23 cellular contexts compared by ENCODE assay signal in the genomic region with DNA sequence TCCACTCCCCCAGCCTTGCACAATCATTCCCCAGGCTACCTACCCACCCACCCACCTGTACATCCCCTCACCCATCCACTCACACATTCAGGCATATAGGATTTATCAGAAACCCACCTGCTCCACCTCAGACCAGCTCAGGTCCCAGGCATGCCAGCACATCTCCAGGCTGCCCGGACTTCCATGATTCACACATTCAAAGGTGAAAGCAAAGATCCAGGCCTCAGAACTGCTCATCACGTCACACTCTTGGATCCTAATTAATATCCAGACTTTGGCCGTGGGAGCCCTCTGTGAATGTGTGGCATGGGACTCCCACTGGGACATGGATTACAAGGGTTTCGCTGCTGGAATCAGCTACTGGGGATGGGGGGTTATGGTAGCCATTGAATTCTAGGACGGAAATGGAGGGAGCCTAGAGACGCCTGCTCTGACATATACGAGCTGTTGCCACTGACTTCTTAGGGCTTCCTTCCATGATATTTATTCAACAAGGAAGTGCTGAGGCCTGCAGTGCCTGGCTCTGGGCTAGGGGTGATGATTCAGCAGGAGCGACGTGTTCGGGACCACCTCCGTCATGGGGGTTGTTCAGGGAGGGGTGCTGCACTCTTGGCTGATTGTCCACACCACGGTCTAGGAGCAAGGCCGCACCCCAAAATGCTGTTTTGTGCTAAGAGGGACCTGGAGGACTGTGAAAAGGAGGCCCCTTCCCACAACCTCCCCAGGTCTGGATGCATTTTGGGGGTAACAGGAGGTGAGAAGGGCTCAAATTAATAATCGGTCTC. TPM values are rescaled to one million over a fixed set of nuclear protein-coding genes. Genes with fewer than 3 reads are reported as not detected.
"Had no signal": no experiment of that assay in that cellular context is flagged by ENCODE, and none has a peak within 500 bp of the region (broad histone marks: within the 10 kb centered on the region; RNA-seq: fewer than 3 reads in every experiment).

No MANE protein-coding gene starts in this region.

- ATAC-seq: activated CD8-positive, alpha-beta T cell treated with anti-CD3 and anti-CD28 coated beads for 36 hours; activated naive CD8-positive, alpha-beta T cell treated with anti-CD3 and anti-CD28 coated beads, Interleukin-2, amount 50 U/mL, for 24 hours; activated T-cell treated with anti-CD3 and anti-CD28 coated beads, Interleukin-2, amount 50 U/mL, for 4 hours; activated T-helper 17 cell treated with anti-CD3 and anti-CD28 coated beads, Interleukin-2, amount 50 U/mL, for 72 hours; left ventricle myocardium superior; stimulated activated effector memory CD8-positive, alpha-beta T cell treated with anti-CD3 and anti-CD28 coated beads, Interleukin-12 subunit alpha, Interleukin-12 subunit beta, amount 100 ng/mL, for 72 hours; stimulated activated naive CD8-positive, alpha-beta T cell treated with anti-CD3 and anti-CD28 coated beads, Interleukin-15, amount 100 ng/mL, for 72 hours had no signal

- H3K36me3 ChIP-seq: breast epithelium, right lobe of liver, tibial nerve had no signal

- H3K27ac ChIP-seq: right lobe of liver had no signal

- DNase-seq: activated B cell treated with CpG ODN at 0.5 μM for 24 hours; activated CD4-positive, alpha-beta T cell treated with anti-CD3 and anti-CD28 coated beads, Interleukin-2, amount 50 U/mL, for 1 hour; activated CD8-positive, alpha-beta T cell treated with anti-CD3 and anti-CD28 coated beads for 36 hours; activated naive CD8-positive, alpha-beta T cell treated with anti-CD3 and anti-CD28 coated beads, Interleukin-2, amount 50 U/mL, for 24 hours; activated T-cell treated with anti-CD3 and anti-CD28 coated beads, Interleukin-2, amount 50 U/mL, for 4 hours; effector memory CD4-positive, alpha-beta T cell; left ventricle myocardium superior; mammary epithelial cell; stimulated activated CD4-positive, alpha-beta T cell treated with anti-CD3 and anti-CD28 coated beads, Interleukin-12 subunit alpha, Interleukin-12 subunit beta, amount 100 ng/mL, for 4 hours; stimulated activated CD4-positive, alpha-beta T cell treated with anti-CD3 and anti-CD28 coated beads, Interleukin-4, amount 100 ng/mL, for 1 hour; stimulated activated naive CD8-positive, alpha-beta T cell treated with anti-CD3 and anti-CD28 coated beads, Interleukin-15, amount 100 ng/mL, for 72 hours; T-helper 1 cell had no signal

- H3K9me3 Mint-ChIP-seq: activated B cell treated with CpG ODN at 0.5 μM for 24 hours; activated CD8-positive, alpha-beta T cell treated with anti-CD3 and anti-CD28 coated beads for 36 hours; activated naive CD4-positive, alpha-beta T cell treated with anti-CD3 and anti-CD28 coated beads, Interleukin-2, amount 50 U/mL, for 24 hours; activated naive CD8-positive, alpha-beta T cell treated with anti-CD3 and anti-CD28 coated beads, Interleukin-2, amount 50 U/mL, for 24 hours; activated T-cell treated with anti-CD3 and anti-CD28 coated beads, Interleukin-2, amount 50 U/mL, for 4 hours; activated T-helper 17 cell treated with anti-CD3 and anti-CD28 coated beads, Interleukin-2, amount 50 U/mL, for 72 hours; neural crest cell; stimulated activated effector memory CD8-positive, alpha-beta T cell treated with anti-CD3 and anti-CD28 coated beads, Interleukin-12 subunit alpha, Interleukin-12 subunit beta, amount 100 ng/mL, for 72 hours; stimulated activated naive CD8-positive, alpha-beta T cell treated with anti-CD3 and anti-CD28 coated beads, Interleukin-15, amount 100 ng/mL, for 72 hours; T-helper 2 cell treated with Interferon-gamma antibody and Interleukin-4, amounts not matched to agents 5 μg/mL and 100 μg/mL, for 36 hours had no signal

- H3K27me3 ChIP-seq: right lobe of liver had no signal

- H3K27ac Mint-ChIP-seq: activated B cell treated with CpG ODN at 0.5 μM for 24 hours; activated CD8-positive, alpha-beta T cell treated with anti-CD3 and anti-CD28 coated beads for 36 hours; activated naive CD4-positive, alpha-beta T cell treated with anti-CD3 and anti-CD28 coated beads, Interleukin-2, amount 50 U/mL, for 24 hours; activated naive CD8-positive, alpha-beta T cell treated with anti-CD3 and anti-CD28 coated beads, Interleukin-2, amount 50 U/mL, for 24 hours; activated T-helper 17 cell treated with anti-CD3 and anti-CD28 coated beads, Interleukin-2, amount 50 U/mL, for 72 hours; stimulated activated effector memory CD8-positive, alpha-beta T cell treated with anti-CD3 and anti-CD28 coated beads, Interleukin-12 subunit alpha, Interleukin-12 subunit beta, amount 100 ng/mL, for 72 hours; T-helper 2 cell treated with Interferon-gamma antibody and Interleukin-4, amounts not matched to agents 5 μg/mL and 100 μg/mL, for 36 hours had no signal

- H3K4me1 Mint-ChIP-seq: activated B cell treated with CpG ODN at 0.5 μM for 24 hours; activated naive CD4-positive, alpha-beta T cell treated with anti-CD3 and anti-CD28 coated beads, Interleukin-2, amount 50 U/mL, for 24 hours; activated naive CD8-positive, alpha-beta T cell treated with anti-CD3 and anti-CD28 coated beads, Interleukin-2, amount 50 U/mL, for 24 hours; activated T-helper 17 cell treated with anti-CD3 and anti-CD28 coated beads, Interleukin-2, amount 50 U/mL, for 72 hours; stimulated activated naive CD8-positive, alpha-beta T cell treated with anti-CD3 and anti-CD28 coated beads, Interleukin-15, amount 100 ng/mL, for 72 hours had no signal

- H3K36me3 Mint-ChIP-seq: activated naive CD4-positive, alpha-beta T cell treated with anti-CD3 and anti-CD28 coated beads, Interleukin-2, amount 50 U/mL, for 24 hours; stimulated activated effector memory CD8-positive, alpha-beta T cell treated with anti-CD3 and anti-CD28 coated beads, Interleukin-12 subunit alpha, Interleukin-12 subunit beta, amount 100 ng/mL, for 72 hours had no signal

- H3K4me3 ChIP-seq: breast epithelium, coronary artery, dorsolateral prefrontal cortex, right lobe of liver, tibial nerve had no signal

- H3K4me3 Mint-ChIP-seq: activated B cell treated with CpG ODN at 0.5 μM for 24 hours; activated CD8-positive, alpha-beta T cell treated with anti-CD3 and anti-CD28 coated beads for 36 hours; activated naive CD4-positive, alpha-beta T cell treated with anti-CD3 and anti-CD28 coated beads, Interleukin-2, amount 50 U/mL, for 24 hours; activated naive CD8-positive, alpha-beta T cell treated with anti-CD3 and anti-CD28 coated beads, Interleukin-2, amount 50 U/mL, for 24 hours; activated T-cell treated with anti-CD3 and anti-CD28 coated beads, Interleukin-2, amount 50 U/mL, for 4 hours; activated T-helper 17 cell treated with anti-CD3 and anti-CD28 coated beads, Interleukin-2, amount 50 U/mL, for 72 hours; neural crest cell; stimulated activated effector memory CD8-positive, alpha-beta T cell treated with anti-CD3 and anti-CD28 coated beads, Interleukin-12 subunit alpha, Interleukin-12 subunit beta, amount 100 ng/mL, for 72 hours; stimulated activated naive CD8-positive, alpha-beta T cell treated with anti-CD3 and anti-CD28 coated beads, Interleukin-15, amount 100 ng/mL, for 72 hours; T-helper 2 cell treated with Interferon-gamma antibody and Interleukin-4, amounts not matched to agents 5 μg/mL and 100 μg/mL, for 36 hours had no signal

- H3K4me1 ChIP-seq: breast epithelium, right lobe of liver, tibial nerve had no signal

- H3K9me3 ChIP-seq: breast epithelium, right lobe of liver, tibial nerve had no signal

RNA-seq across cellular contexts. Expression of a gene that starts 56.9 kb away (rescaled TPM):
- total RNA-seq: activated B cell treated with CpG ODN at 0.5 μM for 24 hours; activated T-cell treated with anti-CD3 and anti-CD28 coated beads, Interleukin-2, amount 50 U/mL, for 4 hours; activated T-helper 17 cell treated with anti-CD3 and anti-CD28 coated beads, Interleukin-2, amount 50 U/mL, for 72 hours; epithelial cell of proximal tubule had no signal
